12 cellular contexts compared by ENCODE assay signal in the genomic region with DNA sequence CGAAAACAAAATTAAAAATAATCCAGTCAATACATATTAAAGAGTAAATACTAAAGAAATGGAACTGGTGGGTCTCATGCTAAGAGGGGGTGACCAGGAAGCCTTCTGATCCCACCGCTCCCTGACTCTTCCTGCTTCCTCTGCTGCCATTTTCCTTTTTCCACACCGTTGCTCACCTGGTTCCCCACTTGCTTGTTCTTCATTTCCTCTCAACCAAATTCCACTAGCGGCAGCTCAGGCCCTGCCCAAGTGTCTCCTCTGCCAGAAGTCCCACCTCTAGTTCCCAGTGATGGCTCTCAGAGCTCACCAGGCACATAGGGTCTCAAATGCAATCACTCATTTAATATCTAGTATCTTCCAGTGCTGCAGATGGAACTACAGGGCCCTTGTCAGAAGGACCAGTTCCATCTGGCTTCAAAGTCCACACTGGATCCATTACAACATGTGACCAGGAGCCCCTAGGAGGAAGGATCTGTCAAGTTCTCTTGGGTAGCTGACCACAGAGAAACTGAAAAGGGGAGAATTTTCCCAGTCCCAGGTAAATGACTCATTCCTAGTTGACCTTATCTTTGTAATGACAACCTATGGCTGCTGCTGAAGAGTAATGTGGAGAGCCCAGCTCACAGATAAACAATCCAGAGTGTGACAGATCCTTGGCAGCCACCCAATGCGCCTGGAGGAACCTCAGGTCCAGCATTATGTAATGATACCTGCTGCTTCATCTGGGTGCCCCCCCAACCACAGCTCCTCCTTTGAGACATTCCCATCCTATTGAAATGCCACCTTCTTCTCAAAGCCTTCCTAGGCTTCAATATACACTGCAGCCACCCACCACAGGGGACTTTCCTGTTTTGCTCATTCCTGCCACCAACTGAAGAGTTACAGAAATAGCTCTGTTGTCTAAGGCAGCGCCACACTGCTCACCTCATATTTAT. TPM values are rescaled to one million over a fixed set of nuclear protein-coding genes. Genes with fewer than 3 reads are reported as not detected.
DNase-seq lines count a peak whose midpoint lies in the region; ATAC-seq and TF ChIP-seq lines count a peak whose summit lies in the region.
"Had no signal": no experiment of that assay in that cellular context is flagged by ENCODE, and none has a peak within 500 bp of the region (broad histone marks: within the 10 kb centered on the region; RNA-seq: fewer than 3 reads in every experiment).

No MANE protein-coding gene starts in this region.

- H3K4me1 Mint-ChIP-seq in CD4-positive, alpha-beta T cell (ENCODE audit: low read depth) = peaks cover 38% of the 10 kb centered on the region
- H3K4me1 Mint-ChIP-seq in T-helper 2 cell treated with Interferon-gamma antibody and Interleukin-4, amounts not matched to agents 5 μg/mL and 100 μg/mL, for 36 hours (ENCODE audit: low read depth) = peaks cover 28% of the 10 kb centered on the region
- peaks cover 11% of the 10 kb centered on the region; the same call in 2 of the 3 replicates for H3K4me1 Mint-ChIP-seq in GM23338

- H3K27me3 Mint-ChIP-seq in CD4-positive, alpha-beta T cell = no peaks in the 10 kb centered on the region
- H3K27me3 Mint-ChIP-seq in T-helper 2 cell treated with Interferon-gamma antibody and Interleukin-4, amounts not matched to agents 5 μg/mL and 100 μg/mL, for 36 hours (ENCODE audit: low read depth) = no peaks in the 10 kb centered on the region
- H3K27me3 Mint-ChIP-seq in GM23338 (ENCODE audit: insufficient read depth, low read depth, poor library complexity) = peaks cover 4% of the 10 kb centered on the region

- no peaks in the 10 kb centered on the region for H4K20me1 ChIP-seq in HCT116 (ENCODE audit: insufficient read depth)
- H4K20me1 ChIP-seq in GM23338 (replicated peaks; ENCODE audit: insufficient read depth) = peaks cover 5% of the 10 kb centered on the region

- intact Hi-C loops in CD4-positive, alpha-beta T cell (cut with DNase I, micrococcal nuclease) = loop anchor here in 1 of 2 experiments (2.0 to 10.0 kb wide), 3 partner anchors 31 to 563 kb away; a partner anchor contains a TSS
- intact Hi-C loops in HCT116 (cut with micrococcal nuclease) (no loop called here), posterior vena cava (cut with DNase I) (loop anchor here in 1 of 2 donors (10.0 kb wide), 1 partner anchor 573 kb away; a partner anchor contains a TSS)

- H3K9me2 ChIP-seq in HCT116 (ENCODE audit: insufficient read depth) = no peaks in the 10 kb centered on the region
- H3K9me2 ChIP-seq in GM23338 (ENCODE audit: insufficient read depth) = no peaks in the 10 kb centered on the region

- POLR2A ChIA-PET in CD4-positive, alpha-beta T cell (lab: Charles Lee) = interaction anchor here (0.8 kb wide), 1 partner anchor 11 kb away, joined by 3 read pairs; no protein-coding TSS in a partner anchor
- POLR2A ChIA-PET in HCT116 (lab: Charles Lee) = no interaction called here

- H2AFZ ChIP-seq in HCT116 (ENCODE audit: low read depth, low read length, poor library complexity, severe bottlenecking) (no peak overlapping the region), GM23338 (no peak overlapping the region)

- H3K79me2 ChIP-seq in HCT116 (ENCODE audit: insufficient read depth, low read length) (peaks cover 9% of the 10 kb centered on the region), GM23338 (replicated peaks; ENCODE audit: insufficient read depth) (peaks cover 4% of the 10 kb centered on the region)

- no peak overlapping the region for H3K9ac ChIP-seq in HCT116 (ENCODE audit: low read length)

- peak overlapping the region; percentile 78 for H3K27ac Mint-ChIP-seq in CD4-positive, alpha-beta T cell
- H3K27ac Mint-ChIP-seq in T-helper 2 cell treated with Interferon-gamma antibody and Interleukin-4, amounts not matched to agents 5 μg/mL and 100 μg/mL, for 36 hours = peak overlapping the region; percentile 57
- H3K27ac Mint-ChIP-seq in GM23338 = no peak overlapping the region

- no peak for DNase-seq in CD4-positive, alpha-beta T cell
- DNase-seq in HCT116 (ENCODE audit: low read depth, low spot score) (no peak), kidney epithelial cell (ENCODE audit: low read depth) (peak; percentile 16), posterior vena cava (ENCODE audit: low spot score) (no peak), WERI-Rb-1 (no peak), GM23338 (ENCODE audit: low spot score) (no peak)
- peak; percentile 19 for DNase-seq in T-helper 2 cell treated with Interferon-gamma antibody and Interleukin-4, amounts not matched to agents 5 μg/mL and 100 μg/mL, for 36 hours (ENCODE audit: low spot score)
- DNase-seq: DMS79 treated with DMSO at 0.1 percent for 48 hours, left colon, retina, uterus had no signal

- H3K36me3 ChIP-seq in HCT116 (ENCODE audit: control insufficient read depth in 1 of 2, insufficient read depth in 2 of 2, low read length in 2 of 2) (peaks cover 10 to 39% of the 10 kb centered on the region in 2 experiments; a peak in 3 of 4 replicates), kidney epithelial cell (ENCODE audit: control insufficient read depth, insufficient read depth, low read length) (peaks cover 7% of the 10 kb centered on the region), WERI-Rb-1 (peaks cover 82% of the 10 kb centered on the region), GM23338 (ENCODE audit: insufficient read depth) (peaks cover 21% of the 10 kb centered on the region)
- H3K36me3 ChIP-seq: uterus had no signal

- TF ChIP-seq CTCF in CD4-positive, alpha-beta T cell (IDR thresholded peaks at IDR 0.05) = no peak
- TF ChIP-seq CTCF in HCT116 (IDR thresholded peaks at IDR 0.05 in 2 of 3, conservative IDR thresholded peaks at IDR 0.05 in 1 of 3; ENCODE audit: borderline replicate concordance in 1 of 3, insufficient read depth in 1 of 3, low read depth in 2 of 3, low read length in 2 of 3) (no peak), kidney epithelial cell (IDR thresholded peaks at IDR 0.05; ENCODE audit: insufficient read depth, low read length, poor library complexity, severe bottlenecking) (no peak), WERI-Rb-1 (IDR thresholded peaks at IDR 0.05; ENCODE audit: low read depth, low read length) (no peak), GM23338 (conservative IDR thresholded peaks at IDR 0.05; ENCODE audit: low read depth in 2 of 2) (no peak)

- no peak for TF ChIP-seq RAD21 in HCT116 (IDR thresholded peaks at IDR 0.05; ENCODE audit: low read depth)

- no peaks in the 10 kb centered on the region for H3K9me3 Mint-ChIP-seq in CD4-positive, alpha-beta T cell
- H3K9me3 Mint-ChIP-seq in T-helper 2 cell treated with Interferon-gamma antibody and Interleukin-4, amounts not matched to agents 5 μg/mL and 100 μg/mL, for 36 hours = no peaks in the 10 kb centered on the region
- H3K9me3 Mint-ChIP-seq in GM23338 = no peaks in the 10 kb centered on the region; the same call in 2 of the 3 replicates

- no peak for TF ChIP-seq POLR2A in HCT116 (IDR thresholded peaks at IDR 0.05; ENCODE audit: borderline replicate concordance, extremely low read depth, insufficient read depth, insufficient read length)

- H3K27me3 ChIP-seq in CD4-positive, alpha-beta T cell (ENCODE audit: control insufficient read depth, insufficient read depth, low read length) = no peaks in the 10 kb centered on the region
- H3K27me3 ChIP-seq in HCT116 (ENCODE audit: insufficient read depth, low read length) (no peaks in the 10 kb centered on the region), kidney epithelial cell (ENCODE audit: control insufficient read depth, insufficient read depth, low read length) (no peaks in the 10 kb centered on the region), WERI-Rb-1 (ENCODE audit: insufficient read depth, low read depth, severe bottlenecking) (no peaks in the 10 kb centered on the region), GM23338 (ENCODE audit: insufficient read depth) (no peaks in the 10 kb centered on the region)
- H3K27me3 ChIP-seq: uterus had no signal

- no peaks in the 10 kb centered on the region for H3K9me3 ChIP-seq in CD4-positive, alpha-beta T cell (ENCODE audit: control insufficient read depth, low read length)
- no peaks in the 10 kb centered on the region for H3K9me3 ChIP-seq in HCT116 (ENCODE audit: control insufficient read depth in 1 of 2, insufficient read depth in 1 of 2, low read depth in 1 of 2, low read length in 2 of 2)
- H3K9me3 ChIP-seq in WERI-Rb-1 (ENCODE audit: severe bottlenecking) = no peaks in the 10 kb centered on the region
- H3K9me3 ChIP-seq: uterus had no signal

- H3K4me3 ChIP-seq in HCT116 (replicated peaks in 1 of 2; ENCODE audit: low read depth in 1 of 2, low read length in 2 of 2) (no peak overlapping the region), kidney epithelial cell (ENCODE audit: low read depth, low read length) (no peak overlapping the region), WERI-Rb-1 (ENCODE audit: low read depth, low read length) (no peak overlapping the region), GM23338 (no peak overlapping the region)
- H3K4me3 ChIP-seq: uterus had no signal

- no TSS peak for BruUV-seq in HCT116 (replicated peaks; lab: Mats Ljungman, UMichigan)

- ATAC-seq in CD4-positive, alpha-beta T cell (ENCODE audit: poor library complexity) = no peak
- ATAC-seq in HCT116 = no peak
- no peak for ATAC-seq in HG03280 (IDR thresholded peaks at IDR 0.05; ENCODE audit: unreplicated experiment)
- ATAC-seq in GM23338 = no peak
- ATAC-seq: left colon had no signal

- RAD21 ChIA-PET in HCT116 (lab: Charles Lee; ENCODE audit: low non-redundant PET in 1 of 2, low total read pairs in 2 of 2, uncharacterized antibody in 2 of 2, unreplicated experiment in 2 of 2) = no interaction called here

- H3K4me3 Mint-ChIP-seq in CD4-positive, alpha-beta T cell = peak overlapping the region; percentile 49
- no peak overlapping the region for H3K4me3 Mint-ChIP-seq in T-helper 2 cell treated with Interferon-gamma antibody and Interleukin-4, amounts not matched to agents 5 μg/mL and 100 μg/mL, for 36 hours
- no peak overlapping the region for H3K4me3 Mint-ChIP-seq in GM23338

- H3K4me1 ChIP-seq in HCT116 (ENCODE audit: control insufficient read depth in 1 of 2, insufficient read depth in 2 of 2, low read length in 2 of 2) (peaks cover 5 to 21% of the 10 kb centered on the region in 2 experiments; a peak in 3 of 4 replicates), GM23338 (ENCODE audit: insufficient read depth) (peaks cover 10% of the 10 kb centered on the region)
- H3K4me1 ChIP-seq: uterus had no signal

- 0 out of 2 replicates have a peak, but pooled peaks cover 3% of the 10 kb centered on the region for H3F3A ChIP-seq in GM23338 (replicated peaks; ENCODE audit: low read depth)

- peaks cover 86% of the 10 kb centered on the region for H3K36me3 Mint-ChIP-seq in CD4-positive, alpha-beta T cell (ENCODE audit: low read depth)
- peaks cover 77% of the 10 kb centered on the region for H3K36me3 Mint-ChIP-seq in T-helper 2 cell treated with Interferon-gamma antibody and Interleukin-4, amounts not matched to agents 5 μg/mL and 100 μg/mL, for 36 hours (ENCODE audit: low read depth)
- peaks cover 61% of the 10 kb centered on the region for H3K36me3 Mint-ChIP-seq in GM23338 (ENCODE audit: low read depth)

- CTCF ChIA-PET in CD4-positive, alpha-beta T cell (lab: Charles Lee) = no interaction called here
- CTCF ChIA-PET in HCT116 (lab: Charles Lee) = no interaction called here

- H3K4me2 ChIP-seq in HCT116 (ENCODE audit: low read length) (peak overlapping the region; percentile 26; the same call in 1 of the 2 replicates), GM23338 (no peak overlapping the region)

- no peak overlapping the region for H3K27ac ChIP-seq in CD4-positive, alpha-beta T cell (ENCODE audit: low read depth, low read length)
- H3K27ac ChIP-seq in HCT116 (ENCODE audit: low read depth, low read length) (no peak overlapping the region), WERI-Rb-1 (no peak overlapping the region), GM23338 (ENCODE audit: low read depth) (no peak overlapping the region)
- H3K27ac ChIP-seq: uterus had no signal

RNA-seq across cellular contexts. Expression of a gene that starts 38.2 kb away (rescaled TPM):
- 10 to 100 TPM; 85.6 TPM for total RNA-seq in CD4-positive, alpha-beta T cell
- 22.9 TPM for total RNA-seq in HCT116 (2021; ENCODE audit: unreplicated experiment)
- polyA plus RNA-seq in HCT116 (2012) = 12.9 and 15.7 TPM in 2 replicates
- 50.2 and 57.9 TPM in 2 replicates for total RNA-seq in kidney epithelial cell
- 10 to 100 TPM; 43.6 to 48.9 TPM for total RNA-seq in posterior vena cava
- total RNA-seq in GM23338 (2014; rRNA removed; shearing (Covaris generic)) = 34.8 and 44.1 TPM in 2 replicates
- polyA plus RNA-seq in GM23338 (2016; fragmentation: Nextera tagmentation; extraction: Ambion mirVana) = 13.8 and 15.1 TPM in 2 replicates

RNA-seq across cellular contexts. Expression of a gene that starts 59.9 kb away (rescaled TPM):
- not detected for total RNA-seq in CD4-positive, alpha-beta T cell
- 1.8 TPM for total RNA-seq in HCT116 (2021; ENCODE audit: unreplicated experiment)
- 1.00 and 1.6 TPM in 2 replicates for polyA plus RNA-seq in HCT116 (2012)
- not detected in 2 replicates for total RNA-seq in kidney epithelial cell
- under 1 TPM; 0.28 to 0.29 TPM for total RNA-seq in posterior vena cava
- 0.10 and 0.31 TPM in 2 replicates for total RNA-seq in GM23338 (2014; rRNA removed; shearing (Covaris generic))
- polyA plus RNA-seq in GM23338 (2016; fragmentation: Nextera tagmentation; extraction: Ambion mirVana) = 0.08 and 0.16 TPM in 2 replicates

Comparison
In these comparisons a context has a peak if more than half of its experiments do, and no peak if none do; other contexts are left out.
1. DNase-seq: peak in T-helper 2 cell treated with Interferon-gamma antibody and Interleukin-4, amounts not matched to agents 5 μg/mL and 100 μg/mL, for 36 hours (single experiment) and kidney epithelial cell (single experiment); none in CD4-positive, alpha-beta T cell (0 of 10), HCT116 (single experiment), posterior vena cava (single experiment), WERI-Rb-1 (single experiment) and GM23338 (single experiment).